ENCODE assay signal across 8 cellular contexts in the genomic region with DNA sequence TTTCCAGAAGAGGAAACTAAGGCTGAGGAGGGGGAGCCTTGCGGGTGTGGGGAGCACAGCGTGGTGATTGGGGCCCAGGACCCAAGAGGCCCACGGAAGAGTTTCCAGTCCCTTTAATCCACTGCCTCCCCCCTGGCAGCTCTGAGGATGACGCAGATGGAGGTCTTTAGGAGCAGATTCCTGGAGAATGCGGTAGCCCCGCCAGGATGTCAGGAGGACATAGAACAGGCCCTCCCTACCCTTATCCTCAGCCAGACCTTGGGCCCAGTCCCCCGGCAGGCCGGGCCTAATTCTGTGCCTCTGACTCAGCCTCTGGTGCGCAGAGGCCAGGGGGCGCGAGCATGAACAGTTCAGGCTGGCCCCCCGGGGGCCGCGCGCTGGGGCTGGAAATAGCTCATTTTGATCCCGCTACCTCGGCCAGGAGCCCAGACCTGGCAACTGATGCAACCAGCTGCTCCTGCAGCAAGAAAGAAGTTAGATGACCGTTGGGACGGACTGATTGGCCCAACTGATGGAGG. TPM values are rescaled to one million over a fixed set of nuclear protein-coding genes. Genes with fewer than 3 reads are reported as not detected.
DNase-seq lines count a peak whose midpoint lies in the region; ATAC-seq and TF ChIP-seq lines count a peak whose summit lies in the region.

No MANE protein-coding gene starts in this region.

- intact Hi-C loops in PC-3 (cut with micrococcal nuclease) (no loop called here), left lung (cut with DNase I) (no loop called here)

- peaks cover 15% of the 10 kb centered on the region for H3K79me2 ChIP-seq in PC-3 (ENCODE audit: low read length)

- no peaks in the 10 kb centered on the region for H3K9me3 ChIP-seq in PC-3 (ENCODE audit: low read length)
- H3K9me3 ChIP-seq in left lung, result no peaks in the 10 kb centered on the region

- peak overlapping the region; percentile 88 for H3K4me2 ChIP-seq in PC-3 (ENCODE audit: low read length)

- TSS peak; percentile 55 for BruUV-seq in PC-3 (replicated peaks; lab: Mats Ljungman, UMichigan)

- peaks cover 43% of the 10 kb centered on the region for H3K4me1 Mint-ChIP-seq in stimulated activated naive CD8-positive, alpha-beta T cell treated with anti-CD3 and anti-CD28 coated beads, Interleukin-15, amount 100 ng/mL, for 72 hours

- H3K9me3 Mint-ChIP-seq in stimulated activated naive CD8-positive, alpha-beta T cell treated with anti-CD3 and anti-CD28 coated beads, Interleukin-15, amount 100 ng/mL, for 72 hours, result no peaks in the 10 kb centered on the region

- POLR2A ChIA-PET in PC-3 (lab: Charles Lee; ENCODE audit: unreplicated experiment), result no interaction called here

- H3K27ac ChIP-seq in PC-3 (ENCODE audit: low read length) (0 out of 2 replicates have a peak overlapping the region, but pooled peaks have one; percentile 25), cingulate gyrus (ENCODE audit: low read depth, low read length) (peak overlapping the region; percentile 67), left lung (peak overlapping the region; percentile 86 to 94)

- no peaks in the 10 kb centered on the region for H3K9me2 ChIP-seq in PC-3 (replicated peaks; ENCODE audit: low read length)

- H3K27me3 ChIP-seq in PC-3 (ENCODE audit: low read length) (no peaks in the 10 kb centered on the region), left lung (peaks cover 0 to 21% of the 10 kb centered on the region in 2 donors)

- H3K27me3 Mint-ChIP-seq in stimulated activated naive CD8-positive, alpha-beta T cell treated with anti-CD3 and anti-CD28 coated beads, Interleukin-15, amount 100 ng/mL, for 72 hours, result peaks cover 13% of the 10 kb centered on the region

- H2AFZ ChIP-seq in PC-3 (ENCODE audit: low read length), result peak overlapping the region; percentile 72

- ATAC-seq in GM18861 (IDR thresholded peaks at IDR 0.05; ENCODE audit: unreplicated experiment) (peak; percentile 4), PC-3 (peak; percentile 16), left lung (peak; percentile 39), HG02852 (IDR thresholded peaks at IDR 0.05; ENCODE audit: unreplicated experiment) (no peak), HG02642 (IDR thresholded peaks at IDR 0.05; ENCODE audit: poor library complexity, unreplicated experiment) (no peak)
- ATAC-seq in stimulated activated naive CD8-positive, alpha-beta T cell treated with anti-CD3 and anti-CD28 coated beads, Interleukin-15, amount 100 ng/mL, for 72 hours, result peak; percentile 44

- peak overlapping the region; percentile 95 to 99 for H3K27ac Mint-ChIP-seq in stimulated activated naive CD8-positive, alpha-beta T cell treated with anti-CD3 and anti-CD28 coated beads, Interleukin-15, amount 100 ng/mL, for 72 hours

- peak overlapping the region; percentile 94 to 98 for H3K4me3 Mint-ChIP-seq in stimulated activated naive CD8-positive, alpha-beta T cell treated with anti-CD3 and anti-CD28 coated beads, Interleukin-15, amount 100 ng/mL, for 72 hours

- H3F3A ChIP-seq in PC-3 (ENCODE audit: low read length, unreplicated experiment), result peaks cover 3% of the 10 kb centered on the region

- CTCF ChIA-PET in PC-3 (lab: Charles Lee), result interaction anchor here (0.6 to 0.7 kb wide), 2 partner anchors 63 kb away, joined by 3 to 4 read pairs; no protein-coding TSS in a partner anchor

- DNase-seq in AG08395 (ENCODE audit: low spot score), result peak; percentile 61
- DNase-seq in PC-3, result peak; percentile 29
- DNase-seq in left lung, result peak; percentile 81 to 83
- DNase-seq in stimulated activated naive CD8-positive, alpha-beta T cell treated with anti-CD3 and anti-CD28 coated beads, Interleukin-15, amount 100 ng/mL, for 72 hours, result peak; percentile 66

- H3K4me1 ChIP-seq in PC-3 (ENCODE audit: insufficient read depth, low read length) (peaks cover 7% of the 10 kb centered on the region), left lung (peaks cover 13 to 41% of the 10 kb centered on the region in 2 donors)

- TF ChIP-seq CTCF in PC-3 (conservative IDR thresholded peaks at IDR 0.05; ENCODE audit: low read depth, low read length) (no peak), left lung (IDR thresholded peaks at IDR 0.05) (no peak)

- H3K4me3 ChIP-seq in PC-3 (ENCODE audit: low read length) (peak overlapping the region; percentile 77), left lung (peak overlapping the region; percentile 19 to 92)

- H4K20me1 ChIP-seq in PC-3 (ENCODE audit: low read length), result no peaks in the 10 kb centered on the region

- peak overlapping the region; percentile 40; the same call in 1 of the 2 replicates for H3K9ac ChIP-seq in PC-3 (ENCODE audit: low read length)

- H3K36me3 ChIP-seq in PC-3 (ENCODE audit: low read depth, low read length) (no peaks in the 10 kb centered on the region), left lung (peaks cover 0 to 38% of the 10 kb centered on the region in 2 donors)

RNA-seq across cellular contexts. Expression of a gene that starts 0.5 kb away (rescaled TPM):
- total RNA-seq in PC-3 (2014; rRNA removed), result not detected in 2 replicates
- 10 to 100 TPM; 38.3 to 39.7 TPM for total RNA-seq in left lung

RNA-seq across cellular contexts. Expression of a gene that starts 0.7 kb away (rescaled TPM):
- total RNA-seq in PC-3 (2014; rRNA removed), result 5.5 and 6.1 TPM in 2 replicates
- 10 to 100 TPM; 21.8 to 22.2 TPM for total RNA-seq in left lung

RNA-seq across cellular contexts. Expression of a gene that starts 8.9 kb away (rescaled TPM):
- 4.6 and 8.2 TPM in 2 replicates for total RNA-seq in PC-3 (2014; rRNA removed)
- total RNA-seq in left lung, result 1 to 10 TPM; 6.6 to 9.9 TPM

RNA-seq across cellular contexts. Expression of a gene that starts 11.8 kb away (rescaled TPM):
- total RNA-seq in PC-3 (2014; rRNA removed) (34.3 and 42.9 TPM in 2 replicates), left lung (10 to 100 TPM; 59.6 to 90.3 TPM)

RNA-seq across cellular contexts. Expression of a gene that starts 12.1 kb away (rescaled TPM):
- total RNA-seq in PC-3 (2014; rRNA removed), result 7.8 and 16.4 TPM in 2 replicates
- 10 to 100 TPM; 15.2 to 16.6 TPM for total RNA-seq in left lung

Comparison
In these comparisons a context has a peak if more than half of its experiments do, and no peak if none do; other contexts are left out.
1. DNase-seq: peak in every context shown above with its lines; median percentile 82 in left lung; 66 in stimulated activated naive CD8-positive, alpha-beta T cell treated with anti-CD3 and anti-CD28 coated beads, Interleukin-15, amount 100 ng/mL, for 72 hours; 61 in AG08395; 29 in PC-3.
2. ATAC-seq: peak in GM18861 (single experiment), PC-3 (single experiment), left lung (single experiment) and stimulated activated naive CD8-positive, alpha-beta T cell treated with anti-CD3 and anti-CD28 coated beads, Interleukin-15, amount 100 ng/mL, for 72 hours (single experiment); none in HG02852 (single experiment) and HG02642 (single experiment).
3. H3K27ac ChIP-seq: peak in every context shown above with its lines; median percentile 90 in left lung; 67 in cingulate gyrus; 25 in PC-3.
4. RNA of a gene that starts 0.5 kb away (total RNA-seq): 38.3 to 39.7 TPM in left lung; not detected in PC-3; every median in the first group is over 10 times any median in the second.